ENCODE assay signal across 1 cellular context in the genomic region with DNA sequence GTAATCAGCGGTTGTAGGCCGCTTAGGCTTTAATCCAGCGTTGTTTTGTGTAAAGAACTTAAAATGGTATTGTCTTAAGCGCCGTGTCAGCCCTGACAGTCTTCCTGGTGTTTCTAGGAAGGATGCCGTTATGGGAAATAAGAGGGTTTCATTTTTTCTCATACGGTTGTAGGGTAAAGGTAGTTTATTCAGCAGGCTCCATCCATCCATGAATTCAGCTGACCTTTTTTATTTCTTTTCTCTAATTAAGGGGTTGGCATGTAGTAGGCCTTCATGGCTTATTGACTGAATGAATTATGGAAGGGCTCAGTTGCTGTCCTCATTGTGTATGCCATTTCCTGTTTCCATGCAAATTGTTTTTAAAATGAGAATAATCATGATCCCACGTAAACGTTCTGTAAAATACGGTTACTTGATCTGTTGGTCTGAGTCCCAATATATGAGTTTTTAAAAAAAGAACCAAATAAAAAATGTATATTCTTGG.
TF ChIP-seq lines count a peak whose summit lies in the region.

No MANE protein-coding gene starts in this region.

TF ChIP-seq in HEK293, 187 proteins besides CTCF, POLR2A, EP300 and RAD21 (continued from another document):
- TF ChIP-seq, protein P1, sequence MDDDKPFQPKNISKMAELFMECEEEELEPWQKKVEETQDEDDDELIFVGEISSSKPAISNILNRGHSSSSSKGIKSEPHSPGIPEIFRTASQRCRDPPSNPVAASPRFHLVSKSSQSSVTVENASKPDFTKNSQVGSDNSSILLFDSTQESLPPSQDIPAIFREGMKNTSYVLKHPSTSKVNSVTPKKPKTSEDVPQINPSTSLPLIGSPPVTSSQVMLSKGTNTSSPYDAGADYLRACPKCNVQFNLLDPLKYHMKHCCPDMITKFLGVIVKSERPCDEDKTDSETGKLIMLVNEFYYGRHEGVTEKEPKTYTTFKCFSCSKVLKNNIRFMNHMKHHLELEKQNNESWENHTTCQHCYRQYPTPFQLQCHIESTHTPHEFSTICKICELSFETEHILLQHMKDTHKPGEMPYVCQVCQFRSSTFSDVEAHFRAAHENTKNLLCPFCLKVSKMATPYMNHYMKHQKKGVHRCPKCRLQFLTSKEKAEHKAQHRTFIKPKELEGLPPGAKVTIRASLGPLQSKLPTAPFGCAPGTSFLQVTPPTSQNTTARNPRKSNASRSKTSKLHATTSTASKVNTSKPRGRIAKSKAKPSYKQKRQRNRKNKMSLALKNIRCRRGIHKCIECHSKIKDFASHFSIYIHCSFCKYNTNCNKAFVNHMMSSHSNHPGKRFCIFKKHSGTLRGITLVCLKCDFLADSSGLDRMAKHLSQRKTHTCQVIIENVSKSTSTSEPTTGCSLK (tag by site-specific recombination; IDR thresholded peaks at IDR 0.05), result no peak
- TF ChIP-seq ZBTB48 (tag by site-specific recombination; IDR thresholded peaks at IDR 0.05) (no peak), ZBTB11 (tag by site-specific recombination; conservative IDR thresholded peaks at IDR 0.05; ENCODE audit: low read depth) (no peak), ZBTB10 (tag by site-specific recombination; IDR thresholded peaks at IDR 0.05) (no peak), ZNF335 (tag by site-specific recombination; conservative IDR thresholded peaks at IDR 0.05) (peak; percentile 13; the same call in 1 of the 2 replicates), ZNF2 (tag by site-specific recombination; IDR thresholded peaks at IDR 0.05) (0 out of 2 replicates have a peak, but pooled peaks have one; percentile 12), ZNF623 (tag by site-specific recombination; IDR thresholded peaks at IDR 0.05) (no peak), ZNF639 (tag by site-specific recombination; IDR thresholded peaks at IDR 0.05) (no peak), ZNF366 (tag by site-specific recombination; conservative IDR thresholded peaks at IDR 0.05) (no peak), ZNF555 (tag by site-specific recombination; conservative IDR thresholded peaks at IDR 0.05) (no peak), ZNF391 (tag by site-specific recombination; IDR thresholded peaks at IDR 0.05; ENCODE audit: borderline replicate concordance, low read depth) (no peak)
- TF ChIP-seq, protein P2, sequence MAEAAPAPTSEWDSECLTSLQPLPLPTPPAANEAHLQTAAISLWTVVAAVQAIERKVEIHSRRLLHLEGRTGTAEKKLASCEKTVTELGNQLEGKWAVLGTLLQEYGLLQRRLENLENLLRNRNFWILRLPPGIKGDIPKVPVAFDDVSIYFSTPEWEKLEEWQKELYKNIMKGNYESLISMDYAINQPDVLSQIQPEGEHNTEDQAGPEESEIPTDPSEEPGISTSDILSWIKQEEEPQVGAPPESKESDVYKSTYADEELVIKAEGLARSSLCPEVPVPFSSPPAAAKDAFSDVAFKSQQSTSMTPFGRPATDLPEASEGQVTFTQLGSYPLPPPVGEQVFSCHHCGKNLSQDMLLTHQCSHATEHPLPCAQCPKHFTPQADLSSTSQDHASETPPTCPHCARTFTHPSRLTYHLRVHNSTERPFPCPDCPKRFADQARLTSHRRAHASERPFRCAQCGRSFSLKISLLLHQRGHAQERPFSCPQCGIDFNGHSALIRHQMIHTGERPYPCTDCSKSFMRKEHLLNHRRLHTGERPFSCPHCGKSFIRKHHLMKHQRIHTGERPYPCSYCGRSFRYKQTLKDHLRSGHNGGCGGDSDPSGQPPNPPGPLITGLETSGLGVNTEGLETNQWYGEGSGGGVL (tag by site-specific recombination; IDR thresholded peaks at IDR 0.05), result no peak
